In the genomic region with DNA sequence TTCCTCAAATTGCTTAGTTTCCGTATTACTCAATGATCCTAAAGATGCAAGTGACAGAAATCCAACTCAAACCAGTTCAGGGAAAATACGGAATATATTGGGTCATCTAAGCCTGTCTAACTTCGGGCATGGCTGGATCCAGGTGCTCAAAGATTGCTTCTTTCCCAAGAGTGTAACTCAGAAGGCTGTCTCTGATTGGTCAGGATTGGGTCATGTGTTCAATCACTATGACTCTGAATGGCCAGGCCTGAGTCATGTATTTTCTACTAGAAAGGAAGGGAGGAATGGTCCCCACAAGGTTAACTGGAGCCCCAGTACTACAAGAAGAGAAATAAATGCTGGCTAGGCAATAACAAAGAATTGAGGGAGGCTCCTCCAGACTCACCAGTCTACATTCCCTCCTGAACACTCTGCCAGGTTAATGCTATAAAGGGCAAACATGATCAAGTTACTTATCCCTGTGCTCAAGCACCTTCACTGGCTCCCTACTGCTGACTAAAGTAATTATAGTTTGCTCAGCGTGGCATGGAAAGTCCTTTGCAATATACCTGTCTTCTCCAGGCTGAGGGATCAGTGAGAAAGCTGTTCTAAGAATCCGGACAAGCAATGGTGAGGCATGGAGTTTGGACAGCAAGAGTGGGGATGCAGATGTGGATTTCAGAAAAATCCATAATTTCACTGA, we compare ENCODE assay signal across 1 cellular context.
A peak's percentile ranks its signal among the peaks of the same experiment; 100 is the strongest.
TF ChIP-seq lines count a peak whose summit lies in the region.

No MANE protein-coding gene starts in this region.

TF ChIP-seq in H1, 55 proteins besides CTCF, POLR2A, EP300 and RAD21:
- no peak for TF ChIP-seq ZNF274 (IDR thresholded peaks at IDR 0.05; ENCODE audit: borderline replicate concordance, extremely low read depth, low read length)
- TF ChIP-seq, protein P1, sequence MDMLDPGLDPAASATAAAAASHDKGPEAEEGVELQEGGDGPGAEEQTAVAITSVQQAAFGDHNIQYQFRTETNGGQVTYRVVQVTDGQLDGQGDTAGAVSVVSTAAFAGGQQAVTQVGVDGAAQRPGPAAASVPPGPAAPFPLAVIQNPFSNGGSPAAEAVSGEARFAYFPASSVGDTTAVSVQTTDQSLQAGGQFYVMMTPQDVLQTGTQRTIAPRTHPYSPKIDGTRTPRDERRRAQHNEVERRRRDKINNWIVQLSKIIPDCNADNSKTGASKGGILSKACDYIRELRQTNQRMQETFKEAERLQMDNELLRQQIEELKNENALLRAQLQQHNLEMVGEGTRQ (IDR thresholded peaks at IDR 0.05; ENCODE audit: low read length) = peak; percentile 65
